In genomic region chr16:57260294-57260929, GRCh38 we compare ENCODE assay signal across 8 cellular contexts. TPM values are rescaled to one million over a fixed set of nuclear protein-coding genes. Genes with fewer than 3 reads are reported as not detected.
A peak's percentile ranks its signal among the peaks of the same experiment; 100 is the strongest.
DNase-seq lines count a peak whose midpoint lies in the region; ATAC-seq, FAIRE-seq and TF ChIP-seq lines count a peak whose summit lies in the region.

No MANE protein-coding gene starts in this region.

- peak overlapping the region; percentile 26 for H3K4me3 ChIP-seq in brain microvascular endothelial cell (ENCODE audit: low read depth, low read length)
- H3K4me3 ChIP-seq in kidney (ENCODE audit: low read length in 2 of 2) = no peak overlapping the region

- H3K4me1 ChIP-seq in kidney (ENCODE audit: control insufficient read depth in 1 of 2, insufficient read depth in 1 of 2, low read depth in 1 of 2, low read length in 2 of 2) = peaks cover 5 to 17% of the 10 kb centered on the region in 2 donors

- peak; percentile 24 for ATAC-seq in stimulated activated naive CD8-positive, alpha-beta T cell treated with anti-CD3 and anti-CD28 coated beads, Interleukin-15, Interleukin-2, amounts not matched to agents 100 U/mL and 50 U/mL, for 24 hours

- H3K27ac ChIP-seq in KOPT-K1 (ENCODE audit: low read depth, low read length, poor library complexity, severe bottlenecking) (peak overlapping the region; percentile 49), brain microvascular endothelial cell (peak overlapping the region; percentile 47), kidney (ENCODE audit: low read depth in 2 of 2, low read length in 2 of 2) (peak overlapping the region; percentile 5 to 43)

- intact Hi-C loops in kidney (cut with DNase I) = no loop called here

- H3K9me3 ChIP-seq in KOPT-K1 (ENCODE audit: insufficient read depth, low read length, poor library complexity, severe bottlenecking) (no peaks in the 10 kb centered on the region), kidney (ENCODE audit: control insufficient read depth in 1 of 2, low read length in 2 of 2) (no peaks in the 10 kb centered on the region)

- TF ChIP-seq CTCF in brain microvascular endothelial cell (IDR thresholded peaks at IDR 0.05; ENCODE audit: low read depth, low read length, missing control alignments) = no peak
- TF ChIP-seq CTCF in kidney (IDR thresholded peaks at IDR 0.05; ENCODE audit: borderline replicate concordance, extremely low read depth, insufficient read depth) = no peak

- H3K36me3 ChIP-seq in KOPT-K1 (ENCODE audit: insufficient read depth, low read length) (no peaks in the 10 kb centered on the region), brain microvascular endothelial cell (replicated peaks) (no peaks in the 10 kb centered on the region), kidney (ENCODE audit: control insufficient read depth in 1 of 2, insufficient read depth in 2 of 2, low read length in 2 of 2) (peaks cover 5 to 20% of the 10 kb centered on the region in 2 donors)

- DNase-seq in Daoy (ENCODE audit: low read depth) = peak; percentile 60
- peak; percentile 66 for DNase-seq in brain microvascular endothelial cell
- DNase-seq in kidney = peak; percentile 75
- DNase-seq in stimulated activated naive CD8-positive, alpha-beta T cell treated with anti-CD3 and anti-CD28 coated beads, Interleukin-15, Interleukin-2, amounts not matched to agents 100 U/mL and 50 U/mL, for 24 hours = peak; percentile 30
- no peak for DNase-seq in RPMI8226
- DNase-seq in NCI-H2196 (lab: John Stamatoyannopoulos, UW; ENCODE audit: unreplicated experiment) = no peak
- no peak for DNase-seq in NCI-H1417 treated with DMSO at 0.1 percent for 48 hours (lab: John Stamatoyannopoulos, UW)

- FAIRE-seq in kidney (lab: Jason Lieb, UNC) = no peak

- H3K27me3 ChIP-seq in brain microvascular endothelial cell (replicated peaks) = no peaks in the 10 kb centered on the region

- H3K9ac ChIP-seq in kidney (ENCODE audit: low read length in 2 of 2) = no peak overlapping the region

- in situ Hi-C loops in brain microvascular endothelial cell (cut with HindIII; ENCODE audit: low pct_ligation_motif_present, low sequenced_read_pairs) = no loop called here

RNA-seq across cellular contexts. Expression of gene ARL2BP, which starts 15.4 kb away (rescaled TPM):
- total RNA-seq in Daoy (2014; rRNA removed; shearing (Covaris generic)) = 53.1 and 62.0 TPM in 2 replicates
- total RNA-seq in kidney = 61.5 TPM
- 53.9 TPM for polyA plus RNA-seq in kidney (ENCODE audit: insufficient read depth, low read depth, low replicate concordance)

RNA-seq across cellular contexts. Expression of gene PLLP, which starts 24.1 kb away (rescaled TPM):
- 0.06 and 0.63 TPM in 2 replicates for total RNA-seq in Daoy (2014; rRNA removed; shearing (Covaris generic))
- total RNA-seq in kidney = 64.4 TPM
- polyA plus RNA-seq in kidney (ENCODE audit: insufficient read depth, low read depth, low replicate concordance) = 83.8 TPM

Comparison
In these comparisons a context has a peak if more than half of its experiments do, and no peak if none do; other contexts are left out.
1. DNase-seq: peak in Daoy (single experiment), brain microvascular endothelial cell (single experiment), kidney (single experiment) and stimulated activated naive CD8-positive, alpha-beta T cell treated with anti-CD3 and anti-CD28 coated beads, Interleukin-15, Interleukin-2, amounts not matched to agents 100 U/mL and 50 U/mL, for 24 hours (single experiment); none in RPMI8226 (single experiment), NCI-H2196 (single experiment) and NCI-H1417 treated with DMSO at 0.1 percent for 48 hours (single experiment).
2. RNA of gene PLLP, which starts 24.1 kb away (total RNA-seq): 64.4 TPM in kidney (single experiment); 0.06 to 0.63 TPM in Daoy; every median in the first group is over 10 times any median in the second.
3. Peak in every context shown above with its lines, with median percentiles within 50 percentile points of each other: H3K27ac ChIP-seq.